22 cellular contexts compared by ENCODE assay signal in the genomic region with DNA sequence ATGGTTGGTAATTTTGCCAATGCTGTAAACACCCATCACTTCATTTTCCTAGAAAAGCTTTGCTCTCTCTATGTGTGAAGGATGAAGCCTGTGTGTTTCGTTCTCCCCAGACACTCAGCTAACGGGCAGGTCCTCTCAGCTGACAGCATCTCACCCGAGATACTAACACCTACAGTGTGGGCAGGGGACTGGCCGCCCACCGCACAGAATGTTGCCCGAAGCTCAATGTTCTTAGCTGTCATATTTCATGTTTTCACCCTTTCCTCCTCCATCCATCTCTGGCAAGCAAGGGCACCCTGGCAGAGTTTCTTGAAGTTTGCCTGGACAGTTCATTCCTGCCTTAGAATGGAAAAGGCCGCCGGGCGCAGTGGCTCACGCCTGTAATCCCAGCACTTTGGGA.
"Had no signal": no experiment of that assay in that cellular context is flagged by ENCODE, and none has a peak within 500 bp of the region (broad histone marks: within the 10 kb centered on the region; RNA-seq: fewer than 3 reads in every experiment).

No MANE protein-coding gene starts in this region.

- H3K4me1 Mint-ChIP-seq: naive thymus-derived CD8-positive, alpha-beta T cell; neural crest cell; stimulated activated memory B cell treated with anti-CD40 and anti-IgM and Interleukin-4, amounts not matched to agents 10 μg/mL and 1 μg/mL and 100 μg/mL, for 72 hours had no signal

- H3K9me3 ChIP-seq: mucosa of descending colon, prostate gland, spleen, tibial nerve had no signal

- DNase-seq: cerebellar nuclear complex; effector CD4-positive, alpha-beta T cell; endodermal cell; erythroblast; islet precursor cell; mammary epithelial cell; mucosa of descending colon; naive thymus-derived CD8-positive, alpha-beta T cell; nucleus accumbens; spleen; stimulated activated CD4-positive, alpha-beta T cell treated with anti-CD3 and anti-CD28 coated beads, Interleukin-15, amount 100 ng/mL, for 24 hours; stimulated activated CD4-positive, alpha-beta T cell treated with anti-CD3 and anti-CD28 coated beads, Interleukin-1b, Interleukin-23, amount 100 ng/mL, for 48 hours; stimulated activated CD4-positive, alpha-beta T cell treated with anti-CD3 and anti-CD28 coated beads, Interleukin-4, amount 100 ng/mL, for 24 hours had no signal

- ATAC-seq: left lobe of liver; mucosa of descending colon; naive thymus-derived CD8-positive, alpha-beta T cell; sciatic nerve; stimulated activated memory B cell treated with anti-CD40 and anti-IgM and Interleukin-4, amounts not matched to agents 10 μg/mL and 1 μg/mL and 100 μg/mL, for 72 hours had no signal

- H3K4me1 ChIP-seq: parathyroid adenoma, prostate gland, tibial nerve had no signal

- H3K36me3 Mint-ChIP-seq: naive thymus-derived CD8-positive, alpha-beta T cell; stimulated activated memory B cell treated with anti-CD40 and anti-IgM and Interleukin-4, amounts not matched to agents 10 μg/mL and 1 μg/mL and 100 μg/mL, for 72 hours had no signal

- H3K79me2 ChIP-seq: parathyroid adenoma had no signal

- H3K27me3 ChIP-seq: spleen, tibial nerve had no signal

- H3K4me3 ChIP-seq: coronary artery, mucosa of descending colon, prostate gland, spleen, tibial nerve had no signal

- H3K27me3 Mint-ChIP-seq: naive thymus-derived CD8-positive, alpha-beta T cell; stimulated activated naive CD8-positive, alpha-beta T cell treated with anti-CD3 and anti-CD28 coated beads, Interleukin-15, Interleukin-2, amounts not matched to agents 100 ng/mL and 50 ng/mL, for 24 hours had no signal

- H3K27ac Mint-ChIP-seq: endodermal cell; stimulated activated memory B cell treated with anti-CD40 and anti-IgM and Interleukin-4, amounts not matched to agents 10 μg/mL and 1 μg/mL and 100 μg/mL, for 72 hours; stimulated activated naive CD8-positive, alpha-beta T cell treated with anti-CD3 and anti-CD28 coated beads, Interleukin-15, Interleukin-2, amounts not matched to agents 100 ng/mL and 50 ng/mL, for 24 hours had no signal

- H3K4me3 Mint-ChIP-seq: endodermal cell; naive thymus-derived CD8-positive, alpha-beta T cell; neural crest cell; stimulated activated memory B cell treated with anti-CD40 and anti-IgM and Interleukin-4, amounts not matched to agents 10 μg/mL and 1 μg/mL and 100 μg/mL, for 72 hours; stimulated activated naive CD8-positive, alpha-beta T cell treated with anti-CD3 and anti-CD28 coated beads, Interleukin-15, Interleukin-2, amounts not matched to agents 100 ng/mL and 50 ng/mL, for 24 hours had no signal

- H3K9me3 Mint-ChIP-seq: endodermal cell; naive thymus-derived CD8-positive, alpha-beta T cell; neural crest cell; stimulated activated memory B cell treated with anti-CD40 and anti-IgM and Interleukin-4, amounts not matched to agents 10 μg/mL and 1 μg/mL and 100 μg/mL, for 72 hours; stimulated activated naive CD8-positive, alpha-beta T cell treated with anti-CD3 and anti-CD28 coated beads, Interleukin-15, Interleukin-2, amounts not matched to agents 100 ng/mL and 50 ng/mL, for 24 hours had no signal

- H3K9ac ChIP-seq: parathyroid adenoma had no signal

- H3K36me3 ChIP-seq: prostate gland, spleen, tibial nerve had no signal

- H3K27ac ChIP-seq: coronary artery, parathyroid adenoma, prostate gland, spleen, tibial nerve had no signal
